Comparison of ENCODE assay signal across 13 cellular contexts in genomic region chr12:132422057-132423043, GRCh38.
DNase-seq lines count a peak whose midpoint lies in the region; ATAC-seq and TF ChIP-seq lines count a peak whose summit lies in the region.
"Had no signal": no experiment of that assay in that cellular context is flagged by ENCODE, and none has a peak within 500 bp of the region (broad histone marks: within the 10 kb centered on the region; RNA-seq: fewer than 3 reads in every experiment).

No MANE protein-coding gene starts in this region.

- peak overlapping the region; percentile 6 for H3K4me3 Mint-ChIP-seq in type B pancreatic cell
- H3K4me3 Mint-ChIP-seq: activated T-cell treated with anti-CD3 and anti-CD28 coated beads, Interleukin-2, amount 50 U/mL, for 24 hours; stimulated activated naive CD8-positive, alpha-beta T cell treated with anti-CD3 and anti-CD28 coated beads, Interleukin-15, Interleukin-2, amounts not matched to agents 100 ng/mL and 50 ng/mL, for 24 hours had no signal

- H3K4me2 ChIP-seq in OCI-LY7 (ENCODE audit: low read length) = no peak overlapping the region

- H3K79me2 ChIP-seq in OCI-LY7 (ENCODE audit: insufficient read depth, low read depth, low read length) = no peaks in the 10 kb centered on the region

- no peaks in the 10 kb centered on the region for H3K36me3 ChIP-seq in OCI-LY7 (ENCODE audit: insufficient read depth, low read length)

- POLR2A ChIA-PET in OCI-LY7 (lab: Charles Lee) = no interaction called here

- no peaks in the 10 kb centered on the region for H4K20me1 ChIP-seq in OCI-LY7 (ENCODE audit: insufficient read depth, low read length)

- H2AFZ ChIP-seq in OCI-LY7 (ENCODE audit: low read length) = no peak overlapping the region

- H3K4me1 Mint-ChIP-seq in type B pancreatic cell (ENCODE audit: unreplicated experiment) = peaks cover 32% of the 10 kb centered on the region

- H3K9me3 ChIP-seq in OCI-LY7 (ENCODE audit: low read length) = 0 out of 2 replicates have a peak, but pooled peaks cover 3% of the 10 kb centered on the region

- ATAC-seq in Right ventricle myocardium inferior (no peak), left cardiac atrium (no peak), HG03196 (IDR thresholded peaks at IDR 0.05; ENCODE audit: unreplicated experiment) (no peak), HG03175 (IDR thresholded peaks at IDR 0.05; ENCODE audit: unreplicated experiment) (no peak)

- H3K9me2 ChIP-seq in OCI-LY7 (ENCODE audit: insufficient read depth, low read length) = no peaks in the 10 kb centered on the region

- no peak overlapping the region for H3K27ac ChIP-seq in OCI-LY7 (ENCODE audit: low read depth, low read length, poor library complexity, severe bottlenecking)
- H3K27ac ChIP-seq: VCaP had no signal

- CTCF ChIA-PET in OCI-LY7 (lab: Charles Lee; ENCODE audit: unreplicated experiment) = no interaction called here

- no peak for TF ChIP-seq CTCF in fibroblast of the aortic adventitia (IDR thresholded peaks at IDR 0.05; ENCODE audit: insufficient read depth, low read length)
- TF ChIP-seq CTCF in type B pancreatic cell (conservative IDR thresholded peaks at IDR 0.05) = no peak
- TF ChIP-seq CTCF in OCI-LY7 (conservative IDR thresholded peaks at IDR 0.05; ENCODE audit: low read length) = no peak

- peaks cover 79% of the 10 kb centered on the region for H3K27me3 Mint-ChIP-seq in type B pancreatic cell
- H3K27me3 Mint-ChIP-seq: activated T-cell treated with anti-CD3 and anti-CD28 coated beads, Interleukin-2, amount 50 U/mL, for 24 hours; stimulated activated naive CD8-positive, alpha-beta T cell treated with anti-CD3 and anti-CD28 coated beads, Interleukin-15, Interleukin-2, amounts not matched to agents 100 ng/mL and 50 ng/mL, for 24 hours had no signal

- DNase-seq in Right ventricle myocardium inferior (ENCODE audit: missing footprints) (peak; percentile 55), left cardiac atrium (no peak), NCI-H2171 (lab: John Stamatoyannopoulos, UW) (peak; percentile 53), fibroblast of the aortic adventitia (ENCODE audit: low read depth) (peak; percentile 56), type B pancreatic cell (ENCODE audit: extremely low spot score, unreplicated experiment) (no peak), OCI-LY7 (ENCODE audit: low spot score) (no peak)
- DNase-seq: activated T-cell treated with anti-CD3 and anti-CD28 coated beads, Interleukin-2, amount 50 U/mL, for 24 hours; midbrain; stimulated activated CD4-positive, alpha-beta T cell treated with anti-CD3 and anti-CD28 coated beads, Interleukin-4, amount 100 ng/mL, for 1 hour had no signal

- no TSS peak for BruUV-seq in OCI-LY7 (replicated peaks; lab: Mats Ljungman, UMichigan)

- H3K36me3 Mint-ChIP-seq in type B pancreatic cell = no peaks in the 10 kb centered on the region

- no peaks in the 10 kb centered on the region for H3K9me3 Mint-ChIP-seq in type B pancreatic cell

- H3K4me1 ChIP-seq in OCI-LY7 (ENCODE audit: insufficient read depth, low read length, poor library complexity, severe bottlenecking) = no peaks in the 10 kb centered on the region

- intact Hi-C loops in Right ventricle myocardium inferior (cut with DNase I) (no loop called here), left cardiac atrium (cut with DNase I) (no loop called here), OCI-LY7 (cut with micrococcal nuclease; ENCODE audit: unreplicated experiment) (no loop called here)

- H3K27ac Mint-ChIP-seq in type B pancreatic cell = no peak overlapping the region
- H3K27ac Mint-ChIP-seq: activated T-cell treated with anti-CD3 and anti-CD28 coated beads, Interleukin-2, amount 50 U/mL, for 24 hours; stimulated activated naive CD8-positive, alpha-beta T cell treated with anti-CD3 and anti-CD28 coated beads, Interleukin-15, Interleukin-2, amounts not matched to agents 100 ng/mL and 50 ng/mL, for 24 hours had no signal

- H3K4me3 ChIP-seq in fibroblast of the aortic adventitia (ENCODE audit: low read depth, low read length) = no peak overlapping the region
- no peak overlapping the region for H3K4me3 ChIP-seq in OCI-LY7 (ENCODE audit: low read depth, low read length, poor library complexity, severe bottlenecking)

Comparison
In these comparisons a context has a peak if more than half of its experiments do, and no peak if none do; other contexts are left out.
1. DNase-seq: peak in Right ventricle myocardium inferior (single experiment), NCI-H2171 (single experiment) and fibroblast of the aortic adventitia (single experiment); none in left cardiac atrium (single experiment), type B pancreatic cell (single experiment) and OCI-LY7 (single experiment).